Comparison of ENCODE assay signal across 1 cellular context in the genomic region with DNA sequence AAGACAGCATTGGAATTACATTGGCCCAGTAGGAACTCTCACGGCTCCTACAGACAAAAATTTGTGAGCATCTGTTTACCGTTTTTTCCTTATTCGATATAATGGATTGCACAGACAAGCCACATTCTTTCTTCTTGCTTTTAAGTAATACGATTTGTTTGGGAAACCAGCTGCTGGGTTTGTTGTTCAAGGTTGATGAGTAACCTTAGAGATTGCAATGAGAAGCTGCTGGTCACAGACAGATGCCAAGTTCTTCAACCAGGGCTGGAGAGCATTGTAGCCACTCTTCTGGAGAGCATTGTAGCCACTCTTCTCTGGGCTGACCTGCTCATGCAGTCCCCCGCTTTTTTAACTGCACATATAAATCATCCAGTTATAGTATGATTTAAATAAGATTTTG.
TF ChIP-seq lines count a peak whose summit lies in the region.

No MANE protein-coding gene starts in this region.

TF ChIP-seq in K562, 482 proteins besides CTCF, POLR2A, EP300 and RAD21:
- TF ChIP-seq HMGN3 (IDR thresholded peaks at IDR 0.05; ENCODE audit: borderline replicate concordance, extremely low read depth, insufficient read length, low read depth, low read length): no peak
- no peak for TF ChIP-seq EGR1 (conservative IDR thresholded peaks at IDR 0.05)
- TF ChIP-seq SREBF2 (CRISPR knock-in tag; IDR thresholded peaks at IDR 0.05): no peak
- no peak for TF ChIP-seq MYBL2 (IDR thresholded peaks at IDR 0.05; ENCODE audit: low read depth)
- TF ChIP-seq MYBL2 (CRISPR knock-in tag; IDR thresholded peaks at IDR 0.05; ENCODE audit: borderline replicate concordance): no peak
- TF ChIP-seq, protein P1, sequence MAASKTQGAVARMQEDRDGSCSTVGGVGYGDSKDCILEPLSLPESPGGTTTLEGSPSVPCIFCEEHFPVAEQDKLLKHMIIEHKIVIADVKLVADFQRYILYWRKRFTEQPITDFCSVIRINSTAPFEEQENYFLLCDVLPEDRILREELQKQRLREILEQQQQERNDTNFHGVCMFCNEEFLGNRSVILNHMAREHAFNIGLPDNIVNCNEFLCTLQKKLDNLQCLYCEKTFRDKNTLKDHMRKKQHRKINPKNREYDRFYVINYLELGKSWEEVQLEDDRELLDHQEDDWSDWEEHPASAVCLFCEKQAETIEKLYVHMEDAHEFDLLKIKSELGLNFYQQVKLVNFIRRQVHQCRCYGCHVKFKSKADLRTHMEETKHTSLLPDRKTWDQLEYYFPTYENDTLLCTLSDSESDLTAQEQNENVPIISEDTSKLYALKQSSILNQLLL (CRISPR knock-in tag; IDR thresholded peaks at IDR 0.05; ENCODE audit: borderline replicate concordance): no peak
- TF ChIP-seq ZBTB8A (IDR thresholded peaks at IDR 0.05; ENCODE audit: partially characterized antibody): no peak
TF ChIP-seq in K562: peak in this region for 0.
